1 cellular context compared by ENCODE assay signal in the genomic region with DNA sequence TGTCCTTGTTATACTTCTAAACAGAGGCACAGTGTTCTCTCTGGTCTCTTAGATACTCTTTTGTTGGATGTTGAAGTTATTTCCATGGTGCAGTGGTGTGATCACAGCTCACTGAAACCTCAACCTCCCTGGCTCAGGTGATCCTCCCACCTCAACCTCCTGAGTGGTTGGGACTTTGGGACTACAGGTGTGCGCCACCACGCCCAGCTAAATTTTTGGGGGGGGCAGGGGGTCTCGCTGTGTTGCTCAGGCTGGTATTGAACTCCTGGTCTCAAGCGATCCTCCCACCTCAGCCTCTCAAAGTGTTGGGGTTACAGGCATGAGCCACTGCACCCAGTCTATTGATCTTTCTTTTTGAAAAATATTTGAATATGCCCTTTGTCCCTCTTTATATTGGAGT.
TF ChIP-seq lines count a peak whose summit lies in the region.

No MANE protein-coding gene starts in this region.

TF ChIP-seq in WTC11, 78 proteins besides CTCF, POLR2A, EP300 and RAD21 (continued from another document):
- TF ChIP-seq, protein P1, sequence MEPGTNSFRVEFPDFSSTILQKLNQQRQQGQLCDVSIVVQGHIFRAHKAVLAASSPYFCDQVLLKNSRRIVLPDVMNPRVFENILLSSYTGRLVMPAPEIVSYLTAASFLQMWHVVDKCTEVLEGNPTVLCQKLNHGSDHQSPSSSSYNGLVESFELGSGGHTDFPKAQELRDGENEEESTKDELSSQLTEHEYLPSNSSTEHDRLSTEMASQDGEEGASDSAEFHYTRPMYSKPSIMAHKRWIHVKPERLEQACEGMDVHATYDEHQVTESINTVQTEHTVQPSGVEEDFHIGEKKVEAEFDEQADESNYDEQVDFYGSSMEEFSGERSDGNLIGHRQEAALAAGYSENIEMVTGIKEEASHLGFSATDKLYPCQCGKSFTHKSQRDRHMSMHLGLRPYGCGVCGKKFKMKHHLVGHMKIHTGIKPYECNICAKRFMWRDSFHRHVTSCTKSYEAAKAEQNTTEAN (CRISPR knock-in tag; IDR thresholded peaks at IDR 0.05) = no peak
- TF ChIP-seq KAT7 (CRISPR knock-in tag; IDR thresholded peaks at IDR 0.05; ENCODE audit: borderline replicate concordance) (no peak), TEAD1 (CRISPR knock-in tag; IDR thresholded peaks at IDR 0.05) (no peak)
- TF ChIP-seq, protein P2, sequence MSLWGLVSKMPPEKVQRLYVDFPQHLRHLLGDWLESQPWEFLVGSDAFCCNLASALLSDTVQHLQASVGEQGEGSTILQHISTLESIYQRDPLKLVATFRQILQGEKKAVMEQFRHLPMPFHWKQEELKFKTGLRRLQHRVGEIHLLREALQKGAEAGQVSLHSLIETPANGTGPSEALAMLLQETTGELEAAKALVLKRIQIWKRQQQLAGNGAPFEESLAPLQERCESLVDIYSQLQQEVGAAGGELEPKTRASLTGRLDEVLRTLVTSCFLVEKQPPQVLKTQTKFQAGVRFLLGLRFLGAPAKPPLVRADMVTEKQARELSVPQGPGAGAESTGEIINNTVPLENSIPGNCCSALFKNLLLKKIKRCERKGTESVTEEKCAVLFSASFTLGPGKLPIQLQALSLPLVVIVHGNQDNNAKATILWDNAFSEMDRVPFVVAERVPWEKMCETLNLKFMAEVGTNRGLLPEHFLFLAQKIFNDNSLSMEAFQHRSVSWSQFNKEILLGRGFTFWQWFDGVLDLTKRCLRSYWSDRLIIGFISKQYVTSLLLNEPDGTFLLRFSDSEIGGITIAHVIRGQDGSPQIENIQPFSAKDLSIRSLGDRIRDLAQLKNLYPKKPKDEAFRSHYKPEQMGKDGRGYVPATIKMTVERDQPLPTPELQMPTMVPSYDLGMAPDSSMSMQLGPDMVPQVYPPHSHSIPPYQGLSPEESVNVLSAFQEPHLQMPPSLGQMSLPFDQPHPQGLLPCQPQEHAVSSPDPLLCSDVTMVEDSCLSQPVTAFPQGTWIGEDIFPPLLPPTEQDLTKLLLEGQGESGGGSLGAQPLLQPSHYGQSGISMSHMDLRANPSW (CRISPR knock-in tag; conservative IDR thresholded peaks at IDR 0.05; ENCODE audit: low read depth) = no peak
- TF ChIP-seq, protein P3, sequence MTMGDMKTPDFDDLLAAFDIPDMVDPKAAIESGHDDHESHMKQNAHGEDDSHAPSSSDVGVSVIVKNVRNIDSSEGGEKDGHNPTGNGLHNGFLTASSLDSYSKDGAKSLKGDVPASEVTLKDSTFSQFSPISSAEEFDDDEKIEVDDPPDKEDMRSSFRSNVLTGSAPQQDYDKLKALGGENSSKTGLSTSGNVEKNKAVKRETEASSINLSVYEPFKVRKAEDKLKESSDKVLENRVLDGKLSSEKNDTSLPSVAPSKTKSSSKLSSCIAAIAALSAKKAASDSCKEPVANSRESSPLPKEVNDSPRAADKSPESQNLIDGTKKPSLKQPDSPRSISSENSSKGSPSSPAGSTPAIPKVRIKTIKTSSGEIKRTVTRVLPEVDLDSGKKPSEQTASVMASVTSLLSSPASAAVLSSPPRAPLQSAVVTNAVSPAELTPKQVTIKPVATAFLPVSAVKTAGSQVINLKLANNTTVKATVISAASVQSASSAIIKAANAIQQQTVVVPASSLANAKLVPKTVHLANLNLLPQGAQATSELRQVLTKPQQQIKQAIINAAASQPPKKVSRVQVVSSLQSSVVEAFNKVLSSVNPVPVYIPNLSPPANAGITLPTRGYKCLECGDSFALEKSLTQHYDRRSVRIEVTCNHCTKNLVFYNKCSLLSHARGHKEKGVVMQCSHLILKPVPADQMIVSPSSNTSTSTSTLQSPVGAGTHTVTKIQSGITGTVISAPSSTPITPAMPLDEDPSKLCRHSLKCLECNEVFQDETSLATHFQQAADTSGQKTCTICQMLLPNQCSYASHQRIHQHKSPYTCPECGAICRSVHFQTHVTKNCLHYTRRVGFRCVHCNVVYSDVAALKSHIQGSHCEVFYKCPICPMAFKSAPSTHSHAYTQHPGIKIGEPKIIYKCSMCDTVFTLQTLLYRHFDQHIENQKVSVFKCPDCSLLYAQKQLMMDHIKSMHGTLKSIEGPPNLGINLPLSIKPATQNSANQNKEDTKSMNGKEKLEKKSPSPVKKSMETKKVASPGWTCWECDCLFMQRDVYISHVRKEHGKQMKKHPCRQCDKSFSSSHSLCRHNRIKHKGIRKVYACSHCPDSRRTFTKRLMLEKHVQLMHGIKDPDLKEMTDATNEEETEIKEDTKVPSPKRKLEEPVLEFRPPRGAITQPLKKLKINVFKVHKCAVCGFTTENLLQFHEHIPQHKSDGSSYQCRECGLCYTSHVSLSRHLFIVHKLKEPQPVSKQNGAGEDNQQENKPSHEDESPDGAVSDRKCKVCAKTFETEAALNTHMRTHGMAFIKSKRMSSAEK (CRISPR knock-in tag; IDR thresholded peaks at IDR 0.05; ENCODE audit: borderline replicate concordance) = no peak
